ENCODE assay signal across 1 cellular context in genomic region chr17:49337900-49338299, GRCh38.
A peak's percentile ranks its signal among the peaks of the same experiment; 100 is the strongest.
TF ChIP-seq lines count a peak whose summit lies in the region.

No MANE protein-coding gene starts in this region.

TF ChIP-seq in K562, 482 proteins besides CTCF, POLR2A, EP300 and RAD21 (continued from another document):
- no peak for TF ChIP-seq TFAP4 (CRISPR knock-in tag; IDR thresholded peaks at IDR 0.05; ENCODE audit: borderline replicate concordance)
- TF ChIP-seq RBM14 (IDR thresholded peaks at IDR 0.05; ENCODE audit: borderline replicate concordance, insufficient read depth, low read depth, low read length), result no peak
- no peak for TF ChIP-seq SETDB1 (IDR thresholded peaks at IDR 0.05; ENCODE audit: low read length)
- peak; percentile 60; the same call in 1 of the 2 replicates for TF ChIP-seq SMARCA4 (IDR thresholded peaks at IDR 0.05)
- no peak for TF ChIP-seq NEUROD1 (IDR thresholded peaks at IDR 0.05; ENCODE audit: borderline replicate concordance, low read depth, low read length, partially characterized antibody)
- no peak for TF ChIP-seq MIER1 (IDR thresholded peaks at IDR 0.05; ENCODE audit: low read depth)
- no peak for TF ChIP-seq GABPB2 (CRISPR knock-in tag; conservative IDR thresholded peaks at IDR 0.05)
- TF ChIP-seq PHB2 (IDR thresholded peaks at IDR 0.05; ENCODE audit: low read depth), result no peak
- TF ChIP-seq STAT6 (CRISPR knock-in tag; IDR thresholded peaks at IDR 0.05), result no peak
